1 cellular context compared by ENCODE assay signal in the genomic region with DNA sequence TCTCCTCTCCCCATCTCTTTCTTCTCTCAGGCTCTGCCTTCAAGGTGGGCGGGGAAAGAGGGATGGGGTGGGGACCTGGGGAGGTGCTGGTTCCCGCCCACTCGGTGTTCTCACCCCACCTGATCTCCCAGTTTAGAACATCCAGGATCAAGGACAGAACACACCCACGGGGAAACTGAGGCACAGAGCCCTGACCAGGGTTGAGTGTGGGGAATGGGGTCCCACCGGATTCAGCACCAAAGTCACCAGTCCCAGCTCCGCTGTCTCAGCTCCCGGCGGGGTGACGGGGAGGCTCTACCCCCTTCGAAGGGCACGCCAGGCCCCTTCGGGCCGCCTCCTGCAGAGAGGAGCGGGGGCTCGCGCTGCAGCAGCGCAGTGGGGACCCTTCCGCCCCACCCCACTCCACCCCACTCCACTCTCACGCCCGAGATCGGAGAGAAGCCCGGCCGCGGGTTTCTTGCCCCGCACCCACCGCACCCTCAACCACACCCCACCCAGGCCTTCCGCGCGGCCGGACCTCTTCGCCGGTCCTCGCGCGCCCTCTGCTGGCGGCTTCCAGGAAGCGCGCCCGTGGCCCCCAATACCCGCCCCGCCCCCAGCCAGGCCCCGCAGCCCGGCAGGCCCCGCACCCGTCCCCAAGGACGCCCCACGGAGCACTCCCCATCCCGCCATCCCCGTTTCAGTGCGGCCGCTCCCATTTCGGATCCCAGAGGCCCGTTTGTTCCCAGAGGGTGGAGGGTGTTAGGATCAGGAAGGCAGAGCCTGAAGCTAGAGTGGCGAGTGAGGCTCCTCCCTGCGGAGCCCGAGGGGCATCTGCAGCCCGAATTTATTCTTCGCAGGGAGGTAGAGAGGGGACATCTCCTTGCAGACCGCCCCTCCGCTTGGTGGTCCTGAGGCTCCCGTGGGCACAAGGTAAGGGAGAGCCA.
TF ChIP-seq lines count a peak whose summit lies in the region.

No MANE protein-coding gene starts in this region.

TF ChIP-seq in K562, 482 proteins besides CTCF, POLR2A, EP300 and RAD21 (continues in another document):
- no peak for TF ChIP-seq ZNF384 (IDR thresholded peaks at IDR 0.05; ENCODE audit: low read depth, low read length)
- TF ChIP-seq SAFB2 (IDR thresholded peaks at IDR 0.05; ENCODE audit: borderline replicate concordance, low read depth, low read length, severe bottlenecking): no peak
- no peak for TF ChIP-seq HINFP (tag; conservative IDR thresholded peaks at IDR 0.05; ENCODE audit: low read depth)
- TF ChIP-seq MYNN (IDR thresholded peaks at IDR 0.05): no peak
- TF ChIP-seq MYNN (CRISPR knock-in tag; IDR thresholded peaks at IDR 0.05): no peak
- TF ChIP-seq ETV5 (CRISPR knock-in tag; IDR thresholded peaks at IDR 0.05; ENCODE audit: low read depth): peak; percentile 60; the same call in 1 of the 2 replicates
- peak; percentile 67 for TF ChIP-seq SMC3 (conservative IDR thresholded peaks at IDR 0.05; ENCODE audit: insufficient read depth, low read depth, low read length)
- TF ChIP-seq, protein P1, sequence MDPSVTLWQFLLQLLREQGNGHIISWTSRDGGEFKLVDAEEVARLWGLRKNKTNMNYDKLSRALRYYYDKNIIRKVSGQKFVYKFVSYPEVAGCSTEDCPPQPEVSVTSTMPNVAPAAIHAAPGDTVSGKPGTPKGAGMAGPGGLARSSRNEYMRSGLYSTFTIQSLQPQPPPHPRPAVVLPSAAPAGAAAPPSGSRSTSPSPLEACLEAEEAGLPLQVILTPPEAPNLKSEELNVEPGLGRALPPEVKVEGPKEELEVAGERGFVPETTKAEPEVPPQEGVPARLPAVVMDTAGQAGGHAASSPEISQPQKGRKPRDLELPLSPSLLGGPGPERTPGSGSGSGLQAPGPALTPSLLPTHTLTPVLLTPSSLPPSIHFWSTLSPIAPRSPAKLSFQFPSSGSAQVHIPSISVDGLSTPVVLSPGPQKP (CRISPR knock-in tag; IDR thresholded peaks at IDR 0.05): no peak
- peak; percentile 34; the same call in 1 of the 2 replicates for TF ChIP-seq ZFX (CRISPR knock-in tag; IDR thresholded peaks at IDR 0.05)
- TF ChIP-seq TRIM28 (IDR thresholded peaks at IDR 0.05): no peak
- no peak for TF ChIP-seq GATA2 (CRISPR knock-in tag; IDR thresholded peaks at IDR 0.05)
- TF ChIP-seq ZBTB1 (CRISPR knock-in tag; IDR thresholded peaks at IDR 0.05; ENCODE audit: borderline replicate concordance, low read depth): peak; percentile 89
- TF ChIP-seq L3MBTL2 (IDR thresholded peaks at IDR 0.05): peak; percentile 18; the same call in 1 of the 2 replicates
- TF ChIP-seq HDAC1 (IDR thresholded peaks at IDR 0.05): peak in 1 of 2 experiments; percentile 28; a peak in 1 of 4 replicates
- TF ChIP-seq BRF2 (IDR thresholded peaks at IDR 0.05; ENCODE audit: borderline replicate concordance, insufficient read depth, insufficient read length): no peak
- TF ChIP-seq CREM (IDR thresholded peaks at IDR 0.05; ENCODE audit: low read depth): 0 out of 2 replicates have a peak, but pooled peaks have one; percentile 4
- TF ChIP-seq ZBED1 (IDR thresholded peaks at IDR 0.05): no peak
- TF ChIP-seq RB1 (IDR thresholded peaks at IDR 0.05; ENCODE audit: low read depth): peak; percentile 63
- peak; percentile 74 to 80 for TF ChIP-seq MAZ (CRISPR knock-in tag; conservative IDR thresholded peaks at IDR 0.05 in 1 of 2, IDR thresholded peaks at IDR 0.05 in 1 of 2)
- peak; percentile 55; the same call in 1 of the 2 replicates for TF ChIP-seq POLR2G (IDR thresholded peaks at IDR 0.05; ENCODE audit: low read depth, low read length)
- TF ChIP-seq NFIC (IDR thresholded peaks at IDR 0.05): 0 out of 2 replicates have a peak, but pooled peaks have one; percentile 5
- TF ChIP-seq, protein P2, sequence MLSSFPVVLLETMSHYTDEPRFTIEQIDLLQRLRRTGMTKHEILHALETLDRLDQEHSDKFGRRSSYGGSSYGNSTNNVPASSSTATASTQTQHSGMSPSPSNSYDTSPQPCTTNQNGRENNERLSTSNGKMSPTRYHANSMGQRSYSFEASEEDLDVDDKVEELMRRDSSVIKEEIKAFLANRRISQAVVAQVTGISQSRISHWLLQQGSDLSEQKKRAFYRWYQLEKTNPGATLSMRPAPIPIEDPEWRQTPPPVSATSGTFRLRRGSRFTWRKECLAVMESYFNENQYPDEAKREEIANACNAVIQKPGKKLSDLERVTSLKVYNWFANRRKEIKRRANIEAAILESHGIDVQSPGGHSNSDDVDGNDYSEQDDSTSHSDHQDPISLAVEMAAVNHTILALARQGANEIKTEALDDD (IDR thresholded peaks at IDR 0.05): no peak
- no peak for TF ChIP-seq SIRT6 (IDR thresholded peaks at IDR 0.05; ENCODE audit: low read depth, low read length)
- no peak for TF ChIP-seq DMBX1 (CRISPR knock-in tag; IDR thresholded peaks at IDR 0.05; ENCODE audit: borderline replicate concordance)
- TF ChIP-seq PHF21A (IDR thresholded peaks at IDR 0.05; ENCODE audit: borderline replicate concordance, low read depth): no peak
- peak; percentile 50; the same call in 1 of the 2 replicates for TF ChIP-seq DEAF1 (CRISPR knock-in tag; IDR thresholded peaks at IDR 0.05)
- peak; percentile 76; the same call in 1 of the 2 replicates for TF ChIP-seq ZBTB7A (IDR thresholded peaks at IDR 0.05; ENCODE audit: borderline replicate concordance, control insufficient read depth, low read depth, low read length)
- TF ChIP-seq SAFB (IDR thresholded peaks at IDR 0.05; ENCODE audit: borderline replicate concordance, low read depth, low read length): 0 out of 2 replicates have a peak, but pooled peaks have one; percentile 50
- TF ChIP-seq DLX4 (CRISPR knock-in tag; IDR thresholded peaks at IDR 0.05): no peak
- no peak for TF ChIP-seq ZNF311 (CRISPR knock-in tag; IDR thresholded peaks at IDR 0.05)
- peak; percentile 38; the same call in 1 of the 2 replicates for TF ChIP-seq MYC (IDR thresholded peaks at IDR 0.05; ENCODE audit: low read depth, low read length)
- no peak for TF ChIP-seq MYC (CRISPR knock-in tag; IDR thresholded peaks at IDR 0.05; ENCODE audit: borderline replicate concordance, low read depth)
- TF ChIP-seq, protein P3, sequence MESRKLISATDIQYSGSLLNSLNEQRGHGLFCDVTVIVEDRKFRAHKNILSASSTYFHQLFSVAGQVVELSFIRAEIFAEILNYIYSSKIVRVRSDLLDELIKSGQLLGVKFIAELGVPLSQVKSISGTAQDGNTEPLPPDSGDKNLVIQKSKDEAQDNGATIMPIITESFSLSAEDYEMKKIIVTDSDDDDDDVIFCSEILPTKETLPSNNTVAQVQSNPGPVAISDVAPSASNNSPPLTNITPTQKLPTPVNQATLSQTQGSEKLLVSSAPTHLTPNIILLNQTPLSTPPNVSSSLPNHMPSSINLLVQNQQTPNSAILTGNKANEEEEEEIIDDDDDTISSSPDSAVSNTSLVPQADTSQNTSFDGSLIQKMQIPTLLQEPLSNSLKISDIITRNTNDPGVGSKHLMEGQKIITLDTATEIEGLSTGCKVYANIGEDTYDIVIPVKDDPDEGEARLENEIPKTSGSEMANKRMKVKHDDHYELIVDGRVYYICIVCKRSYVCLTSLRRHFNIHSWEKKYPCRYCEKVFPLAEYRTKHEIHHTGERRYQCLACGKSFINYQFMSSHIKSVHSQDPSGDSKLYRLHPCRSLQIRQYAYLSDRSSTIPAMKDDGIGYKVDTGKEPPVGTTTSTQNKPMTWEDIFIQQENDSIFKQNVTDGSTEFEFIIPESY (CRISPR knock-in tag; IDR thresholded peaks at IDR 0.05): 0 out of 2 replicates have a peak, but pooled peaks have one; percentile 4
- TF ChIP-seq HNRNPK (IDR thresholded peaks at IDR 0.05; ENCODE audit: low read depth, low read length, poor library complexity, severe bottlenecking): no peak
- TF ChIP-seq EP400 (IDR thresholded peaks at IDR 0.05): peak; percentile 11; the same call in 1 of the 2 replicates
- TF ChIP-seq, protein P4, sequence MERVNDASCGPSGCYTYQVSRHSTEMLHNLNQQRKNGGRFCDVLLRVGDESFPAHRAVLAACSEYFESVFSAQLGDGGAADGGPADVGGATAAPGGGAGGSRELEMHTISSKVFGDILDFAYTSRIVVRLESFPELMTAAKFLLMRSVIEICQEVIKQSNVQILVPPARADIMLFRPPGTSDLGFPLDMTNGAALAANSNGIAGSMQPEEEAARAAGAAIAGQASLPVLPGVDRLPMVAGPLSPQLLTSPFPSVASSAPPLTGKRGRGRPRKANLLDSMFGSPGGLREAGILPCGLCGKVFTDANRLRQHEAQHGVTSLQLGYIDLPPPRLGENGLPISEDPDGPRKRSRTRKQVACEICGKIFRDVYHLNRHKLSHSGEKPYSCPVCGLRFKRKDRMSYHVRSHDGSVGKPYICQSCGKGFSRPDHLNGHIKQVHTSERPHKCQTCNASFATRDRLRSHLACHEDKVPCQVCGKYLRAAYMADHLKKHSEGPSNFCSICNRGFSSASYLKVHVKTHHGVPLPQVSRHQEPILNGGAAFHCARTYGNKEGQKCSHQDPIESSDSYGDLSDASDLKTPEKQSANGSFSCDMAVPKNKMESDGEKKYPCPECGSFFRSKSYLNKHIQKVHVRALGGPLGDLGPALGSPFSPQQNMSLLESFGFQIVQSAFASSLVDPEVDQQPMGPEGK (CRISPR knock-in tag; IDR thresholded peaks at IDR 0.05; ENCODE audit: borderline replicate concordance): no peak
- TF ChIP-seq PHF8 (IDR thresholded peaks at IDR 0.05; ENCODE audit: borderline replicate concordance, low read length): peak; percentile 34; the same call in 1 of the 2 replicates
- TF ChIP-seq ASH1L (IDR thresholded peaks at IDR 0.05; ENCODE audit: borderline replicate concordance, low read depth, partially characterized antibody): no peak
- 0 out of 2 replicates have a peak, but pooled peaks have one; percentile 17 for TF ChIP-seq EGR1 (conservative IDR thresholded peaks at IDR 0.05)
- TF ChIP-seq E2F6 (IDR thresholded peaks at IDR 0.05; ENCODE audit: borderline replicate concordance in 1 of 2, extremely low read depth in 1 of 2, insufficient read depth in 1 of 2, insufficient read length in 1 of 2, low read depth in 1 of 2, low read length in 1 of 2, poor library complexity in 1 of 2, severe bottlenecking in 1 of 2): peak in 1 of 2 experiments; percentile 12
- TF ChIP-seq NCOA6 (IDR thresholded peaks at IDR 0.05): peak; percentile 22; the same call in 1 of the 2 replicates
- TF ChIP-seq, protein P5, sequence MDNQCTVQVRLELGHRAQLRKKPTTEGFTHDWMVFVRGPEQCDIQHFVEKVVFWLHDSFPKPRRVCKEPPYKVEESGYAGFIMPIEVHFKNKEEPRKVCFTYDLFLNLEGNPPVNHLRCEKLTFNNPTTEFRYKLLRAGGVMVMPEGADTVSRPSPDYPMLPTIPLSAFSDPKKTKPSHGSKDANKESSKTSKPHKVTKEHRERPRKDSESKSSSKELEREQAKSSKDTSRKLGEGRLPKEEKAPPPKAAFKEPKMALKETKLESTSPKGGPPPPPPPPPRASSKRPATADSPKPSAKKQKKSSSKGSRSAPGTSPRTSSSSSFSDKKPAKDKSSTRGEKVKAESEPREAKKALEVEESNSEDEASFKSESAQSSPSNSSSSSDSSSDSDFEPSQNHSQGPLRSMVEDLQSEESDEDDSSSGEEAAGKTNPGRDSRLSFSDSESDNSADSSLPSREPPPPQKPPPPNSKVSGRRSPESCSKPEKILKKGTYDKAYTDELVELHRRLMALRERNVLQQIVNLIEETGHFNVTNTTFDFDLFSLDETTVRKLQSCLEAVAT (IDR thresholded peaks at IDR 0.05): no peak
- 0 out of 2 replicates have a peak, but pooled peaks have one; percentile 19 for TF ChIP-seq CXXC5 (CRISPR knock-in tag; IDR thresholded peaks at IDR 0.05)
- no peak for TF ChIP-seq SUPT5H (IDR thresholded peaks at IDR 0.05)
